ENCODE assay signal across 1 cellular context in the genomic region with DNA sequence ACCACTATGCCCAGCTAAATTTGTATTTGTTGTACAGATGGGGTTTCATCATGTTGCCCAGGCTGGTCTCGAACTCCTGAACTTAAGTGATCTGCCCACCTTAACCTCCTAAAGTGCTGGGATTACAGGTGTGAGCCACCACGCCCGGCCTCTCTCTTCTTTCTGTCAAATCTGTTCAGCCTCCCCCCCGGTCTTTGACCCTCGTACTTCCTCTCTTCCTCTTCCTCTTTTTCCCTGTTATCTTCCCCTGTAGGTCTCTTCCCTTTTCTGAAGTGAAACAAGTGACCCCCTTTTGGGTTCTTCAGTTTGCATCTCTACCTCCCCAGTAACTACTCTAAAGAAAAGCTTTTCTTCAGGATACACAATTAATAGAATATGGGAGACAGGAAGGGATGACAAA.
TF ChIP-seq lines count a peak whose summit lies in the region.

No MANE protein-coding gene starts in this region.

TF ChIP-seq in GM12878, 131 proteins besides CTCF, POLR2A, EP300 and RAD21:
- TF ChIP-seq, protein P1, sequence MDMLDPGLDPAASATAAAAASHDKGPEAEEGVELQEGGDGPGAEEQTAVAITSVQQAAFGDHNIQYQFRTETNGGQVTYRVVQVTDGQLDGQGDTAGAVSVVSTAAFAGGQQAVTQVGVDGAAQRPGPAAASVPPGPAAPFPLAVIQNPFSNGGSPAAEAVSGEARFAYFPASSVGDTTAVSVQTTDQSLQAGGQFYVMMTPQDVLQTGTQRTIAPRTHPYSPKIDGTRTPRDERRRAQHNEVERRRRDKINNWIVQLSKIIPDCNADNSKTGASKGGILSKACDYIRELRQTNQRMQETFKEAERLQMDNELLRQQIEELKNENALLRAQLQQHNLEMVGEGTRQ (IDR thresholded peaks at IDR 0.05; ENCODE audit: borderline replicate concordance, low read depth, low read length) = no peak
- TF ChIP-seq KLF5 (IDR thresholded peaks at IDR 0.05; ENCODE audit: partially characterized antibody) = no peak
- TF ChIP-seq CREM (IDR thresholded peaks at IDR 0.05; ENCODE audit: low read depth) = no peak
- peak; percentile 35; the same call in 1 of the 2 replicates for TF ChIP-seq SPI1 (IDR thresholded peaks at IDR 0.05; ENCODE audit: borderline replicate concordance, insufficient read depth, low read depth, low read length)
